In the genomic region with DNA sequence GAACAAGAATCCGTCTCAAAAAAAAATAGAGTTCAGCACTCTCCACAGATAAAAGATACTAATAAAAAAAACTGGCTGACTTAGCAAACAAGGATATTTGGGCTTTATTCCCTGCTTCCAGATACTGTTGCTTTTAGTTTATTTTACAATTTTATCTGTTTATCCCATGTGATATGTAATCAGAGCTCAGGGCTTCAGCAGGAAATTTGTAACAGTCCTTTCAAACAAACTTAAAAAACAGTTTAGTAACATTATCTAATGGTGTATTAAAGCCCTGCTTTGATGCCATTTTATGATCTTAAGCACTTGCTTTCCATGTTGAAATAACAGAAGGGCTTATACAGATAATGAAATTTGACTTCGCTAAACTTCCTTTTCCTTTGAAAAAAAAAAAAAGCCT, we compare ENCODE assay signal across 1 cellular context.
TF ChIP-seq lines count a peak whose summit lies in the region.

No MANE protein-coding gene starts in this region.

TF ChIP-seq in IMR-90, 13 proteins besides CTCF, POLR2A, EP300 and RAD21 (continued from another document):
- TF ChIP-seq MAZ (IDR thresholded peaks at IDR 0.05; ENCODE audit: borderline replicate concordance, low read depth, low read length) (no peak), BHLHE40 (IDR thresholded peaks at IDR 0.05; ENCODE audit: low read depth, low read length) (no peak)
- TF ChIP-seq, protein P1, sequence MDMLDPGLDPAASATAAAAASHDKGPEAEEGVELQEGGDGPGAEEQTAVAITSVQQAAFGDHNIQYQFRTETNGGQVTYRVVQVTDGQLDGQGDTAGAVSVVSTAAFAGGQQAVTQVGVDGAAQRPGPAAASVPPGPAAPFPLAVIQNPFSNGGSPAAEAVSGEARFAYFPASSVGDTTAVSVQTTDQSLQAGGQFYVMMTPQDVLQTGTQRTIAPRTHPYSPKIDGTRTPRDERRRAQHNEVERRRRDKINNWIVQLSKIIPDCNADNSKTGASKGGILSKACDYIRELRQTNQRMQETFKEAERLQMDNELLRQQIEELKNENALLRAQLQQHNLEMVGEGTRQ (IDR thresholded peaks at IDR 0.05; ENCODE audit: low read depth, low read length), result no peak
